ENCODE assay signal across 19 cellular contexts in the genomic region with DNA sequence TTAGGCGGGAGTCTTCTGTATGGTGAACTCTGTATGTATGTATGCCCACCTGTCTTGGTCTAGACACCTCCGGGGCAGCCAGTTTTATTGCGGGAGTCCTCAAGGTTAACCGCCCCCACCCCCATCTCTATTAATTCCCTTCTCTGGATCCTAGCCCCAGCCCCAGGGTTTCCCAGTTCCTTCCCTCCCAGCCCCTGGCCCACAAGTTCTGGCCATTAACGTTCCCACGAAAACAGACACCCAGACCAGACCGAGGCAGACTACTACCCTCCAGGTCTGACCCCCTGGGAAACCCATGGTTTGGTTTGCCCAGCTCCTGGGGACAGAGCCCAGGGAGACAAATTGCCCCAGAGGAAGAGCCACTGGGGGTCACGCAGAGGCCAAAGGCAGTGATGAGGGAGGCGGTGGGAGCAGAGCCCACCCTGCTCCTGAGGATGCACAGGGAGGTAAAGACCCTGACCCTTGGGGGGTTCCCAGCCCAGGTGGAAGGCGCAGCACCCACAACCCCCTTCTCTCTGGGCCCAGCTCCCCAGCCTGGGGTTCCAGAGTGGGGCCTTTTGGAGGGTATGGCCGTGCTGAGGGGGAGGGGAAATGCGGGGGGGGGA. TPM values are rescaled to one million over a fixed set of nuclear protein-coding genes. Genes with fewer than 3 reads are reported as not detected.
DNase-seq lines count a peak whose midpoint lies in the region; ATAC-seq and TF ChIP-seq lines count a peak whose summit lies in the region.
"Had no signal": no experiment of that assay in that cellular context is flagged by ENCODE, and none has a peak within 500 bp of the region (broad histone marks: within the 10 kb centered on the region; RNA-seq: fewer than 3 reads in every experiment).

No MANE protein-coding gene starts in this region.

- H3K4me1 Mint-ChIP-seq in activated CD4-positive, alpha-beta T cell treated with anti-CD3 and anti-CD28 coated beads, Interleukin-2, amount 10 ng/mL, durations not matched to agents 7 days and 5 days = peaks cover 76% of the 10 kb centered on the region
- H3K4me1 Mint-ChIP-seq in IgD-negative memory B cell = peaks cover 33 to 54% (median 46%) of the 10 kb centered on the region in 3 donors
- H3K4me1 Mint-ChIP-seq in neural progenitor cell = peaks cover 32% of the 10 kb centered on the region

- no peak overlapping the region for H3K4me3 Mint-ChIP-seq in activated CD4-positive, alpha-beta T cell treated with anti-CD3 and anti-CD28 coated beads, Interleukin-2, amount 10 ng/mL, durations not matched to agents 7 days and 5 days
- H3K4me3 Mint-ChIP-seq in IgD-negative memory B cell (peak overlapping the region; percentile 52 to 74 (median 64)), neural progenitor cell (no peak overlapping the region)
- H3K4me3 Mint-ChIP-seq: GM23338 had no signal

- H3K27me3 ChIP-seq in neural progenitor cell (no peaks in the 10 kb centered on the region), esophagus muscularis mucosa (no peaks in the 10 kb centered on the region), PC-9 (ENCODE audit: insufficient read depth, low read depth) (no peaks in the 10 kb centered on the region)
- H3K27me3 ChIP-seq: gastrocnemius medialis, stomach had no signal

- no TSS peak for BruUV-seq in PC-9 (replicated peaks; lab: Mats Ljungman, UMichigan)

- H3K9me3 ChIP-seq in neural progenitor cell (ENCODE audit: low read depth) (no peaks in the 10 kb centered on the region), esophagus muscularis mucosa (no peaks in the 10 kb centered on the region), PC-9 (ENCODE audit: insufficient read depth, low read depth) (no peaks in the 10 kb centered on the region)
- H3K9me3 ChIP-seq: gastrocnemius medialis, psoas muscle, stomach had no signal

- no peak overlapping the region for H3K9ac ChIP-seq in neural progenitor cell

- peak overlapping the region; percentile 86 for H3K27ac Mint-ChIP-seq in activated CD4-positive, alpha-beta T cell treated with anti-CD3 and anti-CD28 coated beads, Interleukin-2, amount 10 ng/mL, durations not matched to agents 7 days and 5 days
- H3K27ac Mint-ChIP-seq in IgD-negative memory B cell = peak overlapping the region in 2 of 3 donors; percentile 42 to 64
- H3K27ac Mint-ChIP-seq in activated naive CD4-positive, alpha-beta T cell treated with anti-CD3 and anti-CD28 coated beads, Interleukin-2, amount 50 U/mL, for 72 hours = peak overlapping the region; percentile 67 to 83
- peak overlapping the region; percentile 40 for H3K27ac Mint-ChIP-seq in neural progenitor cell

- no peaks in the 10 kb centered on the region for H3K36me3 Mint-ChIP-seq in activated CD4-positive, alpha-beta T cell treated with anti-CD3 and anti-CD28 coated beads, Interleukin-2, amount 10 ng/mL, durations not matched to agents 7 days and 5 days (ENCODE audit: low read depth)
- no peaks in the 10 kb centered on the region for H3K36me3 Mint-ChIP-seq in IgD-negative memory B cell
- H3K36me3 Mint-ChIP-seq in activated naive CD4-positive, alpha-beta T cell treated with anti-CD3 and anti-CD28 coated beads, Interleukin-2, amount 50 U/mL, for 72 hours = peaks cover 16 to 17% of the 10 kb centered on the region in 2 donors
- no peaks in the 10 kb centered on the region for H3K36me3 Mint-ChIP-seq in neural progenitor cell

- no peaks in the 10 kb centered on the region for H3K36me3 ChIP-seq in neural progenitor cell
- peaks cover 8 to 45% (median 38%) of the 10 kb centered on the region in 4 donors for H3K36me3 ChIP-seq in esophagus muscularis mucosa
- H3K36me3 ChIP-seq in PC-9 (ENCODE audit: low read depth) = no peaks in the 10 kb centered on the region

- TF ChIP-seq CTCF in neural progenitor cell (IDR thresholded peaks at IDR 0.05) (no peak), esophagus muscularis mucosa (IDR thresholded peaks at IDR 0.05) (no peak), PC-9 (conservative IDR thresholded peaks at IDR 0.05) (no peak)

- no peak for TF ChIP-seq EP300 in esophagus muscularis mucosa (IDR thresholded peaks at IDR 0.05)

- peaks cover 3% of the 10 kb centered on the region for H3F3A ChIP-seq in neural progenitor cell (ENCODE audit: low read depth)
- peaks cover 7% of the 10 kb centered on the region; the same call in 1 of the 2 replicates for H3F3A ChIP-seq in PC-9 (ENCODE audit: insufficient read depth, low read depth)

- no peak for ATAC-seq in activated naive CD4-positive, alpha-beta T cell treated with anti-CD3 and anti-CD28 coated beads, Interleukin-2, amount 50 U/mL, for 72 hours
- ATAC-seq: gastrocnemius medialis, psoas muscle had no signal

- no peak overlapping the region for H3K4me3 ChIP-seq in neural progenitor cell
- H3K4me3 ChIP-seq in esophagus muscularis mucosa = no peak overlapping the region
- no peak overlapping the region for H3K4me3 ChIP-seq in PC-9
- H3K4me3 ChIP-seq: gastrocnemius medialis, GM23338, psoas muscle, stomach had no signal

- H3K4me1 ChIP-seq in neural progenitor cell (peaks cover 25% of the 10 kb centered on the region), esophagus muscularis mucosa (peaks cover 22 to 51% (median 39%) of the 10 kb centered on the region in 4 donors), PC-9 (replicated peaks; ENCODE audit: insufficient read depth) (no peaks in the 10 kb centered on the region)

- H4K20me1 ChIP-seq in neural progenitor cell (ENCODE audit: low read depth) (peaks cover 15% of the 10 kb centered on the region), PC-9 (ENCODE audit: insufficient read depth) (no peaks in the 10 kb centered on the region; the same call in none of the 2 replicates)

- WGBS in esophagus muscularis mucosa = 76% methylated on average over 9 of the region's 12 CpGs

- H3K4me2 ChIP-seq in neural progenitor cell (no peak overlapping the region), PC-9 (no peak overlapping the region)
- H3K4me2 ChIP-seq: GM23338 had no signal

- H3K79me2 ChIP-seq in neural progenitor cell (ENCODE audit: low read depth) (no peaks in the 10 kb centered on the region), PC-9 (ENCODE audit: low read depth) (no peaks in the 10 kb centered on the region)

- H3K27ac ChIP-seq in neural progenitor cell = no peak overlapping the region
- H3K27ac ChIP-seq in esophagus muscularis mucosa (replicated peaks in 1 of 4) = no peak overlapping the region
- no peak overlapping the region for H3K27ac ChIP-seq in PC-9
- H3K27ac ChIP-seq: gastrocnemius medialis, psoas muscle, stomach had no signal

- no peaks in the 10 kb centered on the region for H3K9me3 Mint-ChIP-seq in activated CD4-positive, alpha-beta T cell treated with anti-CD3 and anti-CD28 coated beads, Interleukin-2, amount 10 ng/mL, durations not matched to agents 7 days and 5 days
- H3K9me3 Mint-ChIP-seq in IgD-negative memory B cell = no peaks in the 10 kb centered on the region
- H3K9me3 Mint-ChIP-seq in activated naive CD4-positive, alpha-beta T cell treated with anti-CD3 and anti-CD28 coated beads, Interleukin-2, amount 50 U/mL, for 72 hours = no peaks in the 10 kb centered on the region
- H3K9me3 Mint-ChIP-seq in neural progenitor cell = no peaks in the 10 kb centered on the region
- H3K9me3 Mint-ChIP-seq: GM23338 had no signal

- H2AFZ ChIP-seq in neural progenitor cell (replicated peaks) = no peak overlapping the region
- H2AFZ ChIP-seq in PC-9 = no peak overlapping the region
- H2AFZ ChIP-seq: GM23338 had no signal

- no peak for TF ChIP-seq POLR2A in esophagus muscularis mucosa (IDR thresholded peaks at IDR 0.05; ENCODE audit: low read depth)

- H3K9me2 ChIP-seq in PC-9 (ENCODE audit: insufficient read depth) = no peaks in the 10 kb centered on the region

- no peak for DNase-seq in activated CD4-positive, alpha-beta T cell treated with anti-CD3 and anti-CD28 coated beads, Interleukin-2, amount 10 ng/mL, durations not matched to agents 7 days and 5 days
- no peak for DNase-seq in activated CD4-positive, alpha-beta T cell treated with anti-CD3 and anti-CD28 coated beads for 4 hours
- DNase-seq in activated naive CD4-positive, alpha-beta T cell treated with anti-CD3 and anti-CD28 coated beads, Interleukin-2, amount 50 U/mL, for 72 hours (ENCODE audit: low spot score in 2 of 2) = peak in 1 of 2 donors; percentile 52
- DNase-seq in neural progenitor cell (ENCODE audit: low spot score) (no peak), esophagus muscularis mucosa (ENCODE audit: extremely low spot score) (no peak), PC-9 (no peak), SIG-M5 (lab: John Stamatoyannopoulos, UW) (no peak)
- DNase-seq: anterior cingulate cortex, EL, gastrocnemius medialis, NCI-H2081, NCI-H524 treated with DMSO at 0.1 percent for 48 hours, OCI-M1, psoas muscle, stomach had no signal

- intact Hi-C loops in esophagus muscularis mucosa (cut with DNase I) (loop anchor here (10.0 kb wide), 2 partner anchors 82 to 192 kb away; a partner anchor contains a TSS), PC-9 (cut with micrococcal nuclease; ENCODE audit: unreplicated experiment) (no loop called here)

- POLR2A ChIA-PET in activated CD4-positive, alpha-beta T cell treated with anti-CD3 and anti-CD28 coated beads, Interleukin-2, amount 10 ng/mL, durations not matched to agents 7 days and 5 days (lab: Charles Lee) = no interaction called here
- POLR2A ChIA-PET in PC-9 (lab: Charles Lee; ENCODE audit: unreplicated experiment) = no interaction called here

- H3K27me3 Mint-ChIP-seq in activated CD4-positive, alpha-beta T cell treated with anti-CD3 and anti-CD28 coated beads, Interleukin-2, amount 10 ng/mL, durations not matched to agents 7 days and 5 days = no peaks in the 10 kb centered on the region
- H3K27me3 Mint-ChIP-seq in IgD-negative memory B cell = peaks cover 3% of the 10 kb centered on the region
- peaks cover 4% of the 10 kb centered on the region for H3K27me3 Mint-ChIP-seq in neural progenitor cell (ENCODE audit: insufficient read depth, low read depth)

- CTCF ChIA-PET in activated CD4-positive, alpha-beta T cell treated with anti-CD3 and anti-CD28 coated beads, Interleukin-2, amount 10 ng/mL, durations not matched to agents 7 days and 5 days (lab: Charles Lee) = interaction anchor here (0.7 to 1.6 kb wide), 3 partner anchors 25 to 79 kb away, joined by 3 to 6 read pairs (median 3); no protein-coding TSS in a partner anchor
- CTCF ChIA-PET in PC-9 (lab: Charles Lee) = interaction anchor here (0.7 kb wide), 1 partner anchor 34 kb away, joined by 5 read pairs; no protein-coding TSS in a partner anchor

RNA-seq across cellular contexts. Expression of a gene that starts 8.5 kb away (rescaled TPM):
- total RNA-seq in activated CD4-positive, alpha-beta T cell treated with anti-CD3 and anti-CD28 coated beads, Interleukin-2, amount 10 ng/mL, durations not matched to agents 7 days and 5 days = 1 to 10 TPM; 2.5 to 3.0 TPM
- 0.24 TPM for polyA plus RNA-seq in IgD-negative memory B cell
- 10 to 100 TPM; 15.4 to 21.4 TPM for total RNA-seq in activated naive CD4-positive, alpha-beta T cell treated with anti-CD3 and anti-CD28 coated beads, Interleukin-2, amount 50 U/mL, for 72 hours
- 3.0 and 21.6 TPM in 2 replicates for total RNA-seq in neural progenitor cell (ENCODE audit: low replicate concordance)
- 10 to 100 TPM; 11.9 to 26.9 (median 21.2) TPM for total RNA-seq in esophagus muscularis mucosa
- total RNA-seq in PC-9 (2021) = 3.3 and 4.9 TPM in 2 replicates

RNA-seq across cellular contexts. Expression of a gene that starts 30.5 kb away (rescaled TPM):
- total RNA-seq in activated CD4-positive, alpha-beta T cell treated with anti-CD3 and anti-CD28 coated beads, Interleukin-2, amount 10 ng/mL, durations not matched to agents 7 days and 5 days = 10 to 100 TPM; 13.8 to 16.0 TPM
- 10.0 TPM for polyA plus RNA-seq in IgD-negative memory B cell
- total RNA-seq in activated naive CD4-positive, alpha-beta T cell treated with anti-CD3 and anti-CD28 coated beads, Interleukin-2, amount 50 U/mL, for 72 hours = 10 to 100 TPM; 39.6 to 73.5 TPM
- total RNA-seq in neural progenitor cell (ENCODE audit: low replicate concordance) (0.12 TPM in 1 of 2 replicates, not detected in the other), esophagus muscularis mucosa (1 to 10 TPM in 1 of 4 donors, under 1 TPM in 3; 0.42 to 2.2 (median 0.61) TPM), PC-9 (2021) (not detected in 2 replicates)
- total RNA-seq: A673, GM23338, SK-MEL-5 had no signal
- polyA plus RNA-seq: GM23338 had no signal

RNA-seq across cellular contexts. Expression of a gene that starts 52.8 kb away (rescaled TPM):
- 100 to 1,000 TPM; 409 to 427 TPM for total RNA-seq in activated CD4-positive, alpha-beta T cell treated with anti-CD3 and anti-CD28 coated beads, Interleukin-2, amount 10 ng/mL, durations not matched to agents 7 days and 5 days
- polyA plus RNA-seq in IgD-negative memory B cell = 28.4 TPM
- total RNA-seq in activated naive CD4-positive, alpha-beta T cell treated with anti-CD3 and anti-CD28 coated beads, Interleukin-2, amount 50 U/mL, for 72 hours = 100 to 1,000 TPM; 560 to 601 TPM
- total RNA-seq in neural progenitor cell (ENCODE audit: low replicate concordance) (454 and 543 TPM in 2 replicates), esophagus muscularis mucosa (100 to 1,000 TPM; 179 to 236 (median 205) TPM), PC-9 (2021) (305 and 306 TPM in 2 replicates)

Comparison
In these comparisons a context has a peak if more than half of its experiments do, and no peak if none do; other contexts are left out.
1. H3K4me3 Mint-ChIP-seq: peak in IgD-negative memory B cell (4 of 4); none in activated CD4-positive, alpha-beta T cell treated with anti-CD3 and anti-CD28 coated beads, Interleukin-2, amount 10 ng/mL, durations not matched to agents 7 days and 5 days (single experiment) and neural progenitor cell (single experiment).
2. RNA of a gene that starts 30.5 kb away (total RNA-seq): 39.6 to 73.5 TPM in activated naive CD4-positive, alpha-beta T cell treated with anti-CD3 and anti-CD28 coated beads, Interleukin-2, amount 50 U/mL, for 72 hours and 13.8 to 16.0 TPM in activated CD4-positive, alpha-beta T cell treated with anti-CD3 and anti-CD28 coated beads, Interleukin-2, amount 10 ng/mL, durations not matched to agents 7 days and 5 days; 0.42 to 2.2 TPM in esophagus muscularis mucosa, 0.12 TPM in neural progenitor cell and not detected in PC-9; every median in the first group is over 4 times any median in the second.
3. Peak in every context shown above with its lines, with median percentiles within 50 percentile points of each other: H3K27ac Mint-ChIP-seq.